ENCODE assay signal across 11 cellular contexts in the genomic region with DNA sequence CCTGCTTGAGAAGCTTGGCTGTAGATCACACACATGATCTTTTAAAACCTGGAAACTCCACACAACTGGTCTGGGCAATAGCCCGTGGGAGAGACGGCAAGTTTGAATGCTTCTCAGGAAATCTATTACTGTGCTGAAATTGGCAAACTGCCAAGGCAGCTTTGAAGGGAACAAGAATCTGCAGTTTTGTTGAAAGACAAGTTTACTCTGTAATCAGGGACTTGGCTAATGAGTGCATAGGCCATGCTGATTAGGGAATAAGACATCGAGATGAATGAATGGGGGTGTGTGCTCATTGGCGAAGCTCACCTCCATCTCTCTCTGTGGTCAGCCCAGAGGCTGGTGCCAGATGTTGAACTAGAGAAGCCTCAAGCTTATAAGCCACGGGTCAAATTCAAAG.
DNase-seq lines count a peak whose midpoint lies in the region; ATAC-seq and TF ChIP-seq lines count a peak whose summit lies in the region.
"Had no signal": no experiment of that assay in that cellular context is flagged by ENCODE, and none has a peak within 500 bp of the region (broad histone marks: within the 10 kb centered on the region; RNA-seq: fewer than 3 reads in every experiment).

No MANE protein-coding gene starts in this region.

- no peak overlapping the region for H2AFZ ChIP-seq in parathyroid adenoma

- TF ChIP-seq CTCF in choroid plexus epithelial cell (conservative IDR thresholded peaks at IDR 0.05; ENCODE audit: low read depth, low read length) (no peak), parathyroid adenoma (IDR thresholded peaks at IDR 0.05) (no peak)

- H3K4me2 ChIP-seq in parathyroid adenoma (ENCODE audit: low read length): no peak overlapping the region

- no peaks in the 10 kb centered on the region for H3K36me3 ChIP-seq in parathyroid adenoma (ENCODE audit: control insufficient read depth, insufficient read depth, low read length)

- H3K79me2 ChIP-seq in parathyroid adenoma: peaks cover 5% of the 10 kb centered on the region

- H3K9me3 Mint-ChIP-seq in immature natural killer cell: peaks cover 0 to 3% (median 0%) of the 10 kb centered on the region in 6 donors

- H3K4me3 Mint-ChIP-seq in immature natural killer cell: no peak overlapping the region

- H3K4me3 ChIP-seq in choroid plexus epithelial cell (ENCODE audit: low read depth, low read length): no peak overlapping the region
- H3K4me3 ChIP-seq in parathyroid adenoma (ENCODE audit: low read depth, low read length): no peak overlapping the region

- H3K27me3 Mint-ChIP-seq in immature natural killer cell (ENCODE audit: low read depth in 3 of 3): peaks cover 0 to 14% (median 11%) of the 10 kb centered on the region in 3 donors

- no peaks in the 10 kb centered on the region for H3K4me1 Mint-ChIP-seq in immature natural killer cell

- H3K27me3 ChIP-seq in parathyroid adenoma (ENCODE audit: control insufficient read depth, insufficient read depth, low read length): no peaks in the 10 kb centered on the region

- no peaks in the 10 kb centered on the region for H3K36me3 Mint-ChIP-seq in immature natural killer cell

- H3K27ac ChIP-seq in parathyroid adenoma: peak overlapping the region; percentile 88
- H3K27ac ChIP-seq: epithelial cell of prostate had no signal

- peaks cover 40% of the 10 kb centered on the region for H3K4me1 ChIP-seq in parathyroid adenoma

- ATAC-seq in GM21717 (IDR thresholded peaks at IDR 0.05; ENCODE audit: unreplicated experiment): no peak

- H3K9ac ChIP-seq in parathyroid adenoma: no peak overlapping the region

- DNase-seq in GM04504 (ENCODE audit: low read depth) (peak; percentile 36), NCI-H2227 (lab: John Stamatoyannopoulos, UW; ENCODE audit: unreplicated experiment) (peak; percentile 75), choroid plexus epithelial cell (ENCODE audit: low read depth) (peak; percentile 87), immature natural killer cell (no peak)
- DNase-seq in stimulated activated naive CD4-positive, alpha-beta T cell (lab: John Stamatoyannopoulos, UW): no peak
- no peak for DNase-seq in activated CD4-positive, CD25-positive, alpha-beta regulatory T cell (lab: John Stamatoyannopoulos, UW)
- DNase-seq: activated CD8-positive, alpha-beta memory T cell treated with anti-CD3 and anti-CD28 coated beads, Interleukin-2, amount 50 U/mL, for 48 hours; SHP77 treated with DMSO at 0.1 percent for 48 hours had no signal

- H3K9me3 ChIP-seq in parathyroid adenoma (ENCODE audit: control insufficient read depth, low read length): no peaks in the 10 kb centered on the region

- no peak overlapping the region for H3K27ac Mint-ChIP-seq in immature natural killer cell

Comparison
In these comparisons a context has a peak if more than half of its experiments do, and no peak if none do; other contexts are left out.
1. DNase-seq: peak in GM04504 (single experiment), NCI-H2227 (single experiment) and choroid plexus epithelial cell (single experiment); none in stimulated activated naive CD4-positive, alpha-beta T cell (0 of 6), activated CD4-positive, CD25-positive, alpha-beta regulatory T cell (0 of 4) and immature natural killer cell (0 of 3).